ENCODE assay signal across 8 cellular contexts in the genomic region with DNA sequence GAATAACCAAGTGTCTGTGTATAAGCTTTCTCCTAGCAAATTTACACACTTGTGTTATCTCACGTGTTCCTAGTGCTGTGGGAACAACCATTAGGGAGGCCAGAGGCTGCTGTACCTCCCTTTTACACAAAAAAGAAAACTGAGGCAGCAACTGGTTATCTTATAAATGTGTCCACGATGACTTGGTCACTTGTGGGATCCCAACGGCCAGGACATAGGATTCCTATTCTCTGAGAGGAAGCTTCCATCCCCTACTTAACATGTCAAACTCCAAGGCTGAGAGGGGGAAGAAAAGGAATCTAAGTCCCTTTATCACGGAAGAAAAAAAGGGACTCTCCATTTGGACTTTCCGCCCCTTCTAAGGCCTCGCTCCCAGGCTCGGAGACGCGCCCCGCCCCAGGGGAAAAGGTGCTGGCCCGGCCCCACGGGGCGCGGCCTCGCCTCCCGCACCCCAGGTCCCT. TPM values are rescaled to one million over a fixed set of nuclear protein-coding genes. Genes with fewer than 3 reads are reported as not detected.
DNase-seq lines count a peak whose midpoint lies in the region; ATAC-seq lines count a peak whose summit lies in the region.

No MANE protein-coding gene starts in this region.

- POLR2A ChIA-PET in activated naive CD8-positive, alpha-beta T cell treated with anti-CD3 and anti-CD28 coated beads, Interleukin-2, amount 10 ng/mL, durations not matched to agents 7 days and 5 days (lab: Charles Lee), result interaction anchor here (0.6 to 1.6 kb wide), 9 partner anchors 32 to 729 kb away, joined by 3 to 9 read pairs (median 4); no protein-coding TSS in a partner anchor

- H3K36me3 ChIP-seq in BLaER1 treated with 17β-estradiol and CSF1 and Interleukin-3, amounts not matched to agents 10 nM and 100 nM, result no peaks in the 10 kb centered on the region

- peak overlapping the region; percentile 79 to 97 (median 92) for H3K4me2 ChIP-seq in BLaER1 treated with 17β-estradiol and CSF1 and Interleukin-3, amounts not matched to agents 10 nM and 100 nM

- H3K4me1 Mint-ChIP-seq in activated naive CD8-positive, alpha-beta T cell treated with anti-CD3 and anti-CD28 coated beads, Interleukin-2, amount 10 ng/mL, durations not matched to agents 7 days and 5 days, result peaks cover 9% of the 10 kb centered on the region

- H3K4me3 ChIP-seq in BLaER1 treated with 17β-estradiol and CSF1 and Interleukin-3, amounts not matched to agents 10 nM and 100 nM, result peak overlapping the region; percentile 63 to 79 (median 68)
- peak overlapping the region; percentile 71 for H3K4me3 ChIP-seq in iPS-11a (ENCODE audit: low read depth, low read length)

- H3K9ac ChIP-seq in BLaER1 treated with 17β-estradiol and CSF1 and Interleukin-3, amounts not matched to agents 10 nM and 100 nM, result peak overlapping the region; percentile 81 to 94 (median 89)

- peak overlapping the region; percentile 95 for H3K27ac Mint-ChIP-seq in activated naive CD8-positive, alpha-beta T cell treated with anti-CD3 and anti-CD28 coated beads, Interleukin-2, amount 10 ng/mL, durations not matched to agents 7 days and 5 days

- H3K27me3 ChIP-seq in BLaER1 treated with 17β-estradiol and CSF1 and Interleukin-3, amounts not matched to agents 10 nM and 100 nM, result no peaks in the 10 kb centered on the region

- no peaks in the 10 kb centered on the region for H3K36me3 Mint-ChIP-seq in activated naive CD8-positive, alpha-beta T cell treated with anti-CD3 and anti-CD28 coated beads, Interleukin-2, amount 10 ng/mL, durations not matched to agents 7 days and 5 days

- DNase-seq in activated naive CD8-positive, alpha-beta T cell treated with anti-CD3 and anti-CD28 coated beads, Interleukin-2, amount 10 ng/mL, durations not matched to agents 7 days and 5 days, result no peak
- DNase-seq in stimulated activated naive CD8-positive, alpha-beta T cell treated with anti-CD3 and anti-CD28 coated beads, Interleukin-15, Interleukin-2, amounts not matched to agents 100 U/mL and 50 U/mL, for 24 hours, result no peak
- DNase-seq in NCI-H748 (lab: John Stamatoyannopoulos, UW; ENCODE audit: unreplicated experiment), result no peak
- no peak for DNase-seq in activated CD4-positive, alpha-beta T cell treated with anti-CD3 and anti-CD28 coated beads for 1 hour

- peak overlapping the region; percentile 89 for H3K4me3 Mint-ChIP-seq in activated naive CD8-positive, alpha-beta T cell treated with anti-CD3 and anti-CD28 coated beads, Interleukin-2, amount 10 ng/mL, durations not matched to agents 7 days and 5 days

- no peaks in the 10 kb centered on the region for H3K9me3 Mint-ChIP-seq in activated naive CD8-positive, alpha-beta T cell treated with anti-CD3 and anti-CD28 coated beads, Interleukin-2, amount 10 ng/mL, durations not matched to agents 7 days and 5 days

- ATAC-seq in GM19351 (IDR thresholded peaks at IDR 0.05; ENCODE audit: unreplicated experiment), result peak; percentile 77
- ATAC-seq in HG03342 (IDR thresholded peaks at IDR 0.05; ENCODE audit: unreplicated experiment), result peak; percentile 82
- ATAC-seq in activated naive CD8-positive, alpha-beta T cell treated with anti-CD3 and anti-CD28 coated beads, Interleukin-2, amount 10 ng/mL, durations not matched to agents 7 days and 5 days (ENCODE audit: low read depth), result peak; percentile 81
- peak; percentile 85 for ATAC-seq in stimulated activated naive CD8-positive, alpha-beta T cell treated with anti-CD3 and anti-CD28 coated beads, Interleukin-15, Interleukin-2, amounts not matched to agents 100 U/mL and 50 U/mL, for 24 hours

- H3K27me3 Mint-ChIP-seq in activated naive CD8-positive, alpha-beta T cell treated with anti-CD3 and anti-CD28 coated beads, Interleukin-2, amount 10 ng/mL, durations not matched to agents 7 days and 5 days, result no peaks in the 10 kb centered on the region

- H3K4me1 ChIP-seq in BLaER1 treated with 17β-estradiol and CSF1 and Interleukin-3, amounts not matched to agents 10 nM and 100 nM, result peaks cover 13 to 27% (median 16%) of the 10 kb centered on the region in 10 experiments

- H3K9me3 ChIP-seq in BLaER1 treated with 17β-estradiol and CSF1 and Interleukin-3, amounts not matched to agents 10 nM and 100 nM (replicated peaks in 1 of 11), result no peaks in the 10 kb centered on the region

- H3K27ac ChIP-seq in BLaER1 treated with 17β-estradiol and CSF1 and Interleukin-3, amounts not matched to agents 10 nM and 100 nM, result peak overlapping the region; percentile 91 to 97 (median 95)

- H4K20me1 ChIP-seq in BLaER1 treated with 17β-estradiol and CSF1 and Interleukin-3, amounts not matched to agents 10 nM and 100 nM, result no peaks in the 10 kb centered on the region

RNA-seq across cellular contexts. Expression of gene ZNF438, which starts 0.4 kb away (rescaled TPM):
- 1 to 10 TPM; 3.1 to 3.9 TPM for total RNA-seq in activated naive CD8-positive, alpha-beta T cell treated with anti-CD3 and anti-CD28 coated beads, Interleukin-2, amount 10 ng/mL, durations not matched to agents 7 days and 5 days
